16 cellular contexts compared by ENCODE assay signal in the genomic region with DNA sequence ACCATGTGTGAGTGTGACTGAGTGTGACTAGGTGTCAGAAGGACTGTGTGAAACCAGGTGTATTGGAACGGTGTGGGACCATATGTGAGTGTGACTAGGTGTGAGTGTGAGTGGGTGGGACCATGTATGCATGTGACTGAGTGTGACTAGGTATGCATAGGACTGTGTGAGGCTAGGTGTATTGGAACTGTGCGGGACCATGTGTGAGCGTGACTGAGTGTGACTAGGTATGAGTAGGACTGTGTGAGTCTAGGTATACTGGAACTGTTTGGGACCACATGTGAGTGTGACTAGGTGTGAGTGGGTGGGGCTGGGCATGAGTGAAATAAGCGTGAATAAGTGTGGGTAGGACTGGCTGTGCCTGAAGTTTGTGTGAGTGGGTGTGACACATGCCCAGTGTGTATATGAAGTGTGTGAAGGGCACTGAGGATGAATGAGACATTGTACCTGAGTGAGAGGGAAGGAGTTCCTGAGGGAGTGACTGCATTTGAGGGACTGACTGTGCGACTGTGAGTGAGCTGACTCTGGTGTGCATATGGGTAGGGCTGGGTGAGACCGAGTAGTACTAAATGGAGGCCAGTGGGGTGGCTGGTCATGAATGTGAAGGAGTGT.
"Had no signal": no experiment of that assay in that cellular context is flagged by ENCODE, and none has a peak within 500 bp of the region (broad histone marks: within the 10 kb centered on the region; RNA-seq: fewer than 3 reads in every experiment).

No MANE protein-coding gene starts in this region.

- DNase-seq: activated CD4-positive, alpha-beta memory T cell treated with anti-CD3 and anti-CD28 coated beads, Interleukin-2, amount 10 ng/mL, durations not matched to agents 7 days and 5 days; activated CD4-positive, alpha-beta T cell treated with anti-CD3 and anti-CD28 coated beads for 1 hour; activated naive CD4-positive, alpha-beta T cell treated with anti-CD3 and anti-CD28 coated beads, Interleukin-2, amount 10 ng/mL, durations not matched to agents 7 days and 5 days; activated T-cell treated with anti-CD3 and anti-CD28 coated beads, Interleukin-2, amount 50 U/mL, for 24 hours; caudate nucleus; colonic mucosa; kidney; left lung; naive thymus-derived CD8-positive, alpha-beta T cell; sigmoid colon; spleen; substantia nigra had no signal

- H3K4me1 Mint-ChIP-seq: activated CD4-positive, alpha-beta memory T cell treated with anti-CD3 and anti-CD28 coated beads, Interleukin-2, amount 10 ng/mL, durations not matched to agents 7 days and 5 days; activated naive CD4-positive, alpha-beta T cell treated with anti-CD3 and anti-CD28 coated beads, Interleukin-2, amount 10 ng/mL, durations not matched to agents 7 days and 5 days; naive thymus-derived CD8-positive, alpha-beta T cell had no signal

- H3K4me3 ChIP-seq: colonic mucosa, esophagus muscularis mucosa, left lung, sigmoid colon, spleen, tibial nerve had no signal

- H3K27me3 ChIP-seq: colonic mucosa, esophagus muscularis mucosa, left lung, sigmoid colon, spleen, tibial nerve had no signal

- H3K27me3 Mint-ChIP-seq: activated CD4-positive, alpha-beta memory T cell treated with anti-CD3 and anti-CD28 coated beads, Interleukin-2, amount 10 ng/mL, durations not matched to agents 7 days and 5 days; activated naive CD4-positive, alpha-beta T cell treated with anti-CD3 and anti-CD28 coated beads, Interleukin-2, amount 10 ng/mL, durations not matched to agents 7 days and 5 days had no signal

- H3K27ac Mint-ChIP-seq: activated CD4-positive, alpha-beta memory T cell treated with anti-CD3 and anti-CD28 coated beads, Interleukin-2, amount 10 ng/mL, durations not matched to agents 7 days and 5 days; activated naive CD4-positive, alpha-beta T cell treated with anti-CD3 and anti-CD28 coated beads, Interleukin-2, amount 10 ng/mL, durations not matched to agents 7 days and 5 days; activated T-cell treated with anti-CD3 and anti-CD28 coated beads, Interleukin-2, amount 50 U/mL, for 24 hours; naive thymus-derived CD8-positive, alpha-beta T cell had no signal

- H3K4me3 Mint-ChIP-seq: activated CD4-positive, alpha-beta memory T cell treated with anti-CD3 and anti-CD28 coated beads, Interleukin-2, amount 10 ng/mL, durations not matched to agents 7 days and 5 days; activated naive CD4-positive, alpha-beta T cell treated with anti-CD3 and anti-CD28 coated beads, Interleukin-2, amount 10 ng/mL, durations not matched to agents 7 days and 5 days; activated T-cell treated with anti-CD3 and anti-CD28 coated beads, Interleukin-2, amount 50 U/mL, for 24 hours; naive thymus-derived CD8-positive, alpha-beta T cell had no signal

- H3K36me3 Mint-ChIP-seq: activated naive CD4-positive, alpha-beta T cell treated with anti-CD3 and anti-CD28 coated beads, Interleukin-2, amount 10 ng/mL, durations not matched to agents 7 days and 5 days; naive thymus-derived CD8-positive, alpha-beta T cell had no signal

- H3K27ac ChIP-seq: colonic mucosa, esophagus muscularis mucosa, left lung, sigmoid colon, spleen, tibial nerve, VCaP had no signal

- H3K36me3 ChIP-seq: colonic mucosa, esophagus muscularis mucosa, left lung, sigmoid colon, spleen, tibial nerve had no signal

- ATAC-seq: left lung; naive thymus-derived CD8-positive, alpha-beta T cell; SK-N-SH treated with all-trans-retinoic acid at 6 μM for 48 hours had no signal

- H3K9me3 ChIP-seq: colonic mucosa, esophagus muscularis mucosa, sigmoid colon, spleen, tibial nerve had no signal

- FAIRE-seq: kidney had no signal

- H3K4me1 ChIP-seq: colonic mucosa, esophagus muscularis mucosa, left lung, sigmoid colon, spleen, tibial nerve had no signal

- H3K9me3 Mint-ChIP-seq: activated CD4-positive, alpha-beta memory T cell treated with anti-CD3 and anti-CD28 coated beads, Interleukin-2, amount 10 ng/mL, durations not matched to agents 7 days and 5 days; activated naive CD4-positive, alpha-beta T cell treated with anti-CD3 and anti-CD28 coated beads, Interleukin-2, amount 10 ng/mL, durations not matched to agents 7 days and 5 days had no signal
